Comparison of ENCODE assay signal across 34 cellular contexts in the genomic region with DNA sequence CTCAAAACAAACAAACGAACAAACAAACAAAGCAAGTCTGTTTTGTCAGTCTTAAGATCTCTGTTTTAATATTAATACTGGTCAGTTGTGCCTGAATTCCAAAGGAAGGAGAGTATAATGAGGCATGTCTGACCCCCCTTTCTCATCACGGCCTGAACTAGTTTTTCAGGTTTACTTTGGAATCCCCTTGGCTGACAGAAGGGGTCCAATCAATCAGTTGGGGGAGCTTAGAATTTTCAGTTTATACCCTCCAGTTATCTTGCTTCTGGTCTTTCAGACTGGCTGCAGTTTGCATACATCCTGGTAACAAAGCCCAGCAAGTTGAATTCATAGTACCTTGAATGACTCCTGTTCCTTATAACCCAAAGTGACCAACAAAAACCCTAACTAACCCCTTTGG. TPM values are rescaled to one million over a fixed set of nuclear protein-coding genes. Genes with fewer than 3 reads are reported as not detected.
"Had no signal": no experiment of that assay in that cellular context is flagged by ENCODE, and none has a peak within 500 bp of the region (broad histone marks: within the 10 kb centered on the region; RNA-seq: fewer than 3 reads in every experiment).

No MANE protein-coding gene starts in this region.

- H3K9me3 Mint-ChIP-seq: activated B cell treated with CpG ODN at 0.5 μM for 24 hours; activated CD4-positive, alpha-beta memory T cell treated with anti-CD3 and anti-CD28 coated beads, Interleukin-2, amount 10 ng/mL, durations not matched to agents 7 days and 5 days; activated naive CD4-positive, alpha-beta T cell treated with anti-CD3 and anti-CD28 coated beads for 36 hours; activated naive CD4-positive, alpha-beta T cell treated with anti-CD3 and anti-CD28 coated beads, Interleukin-2, amount 50 U/mL, for 72 hours; activated T-cell treated with anti-CD3 and anti-CD28 coated beads, Interleukin-2, amount 50 U/mL, for 72 hours; activated T-helper 17 cell treated with anti-CD3 and anti-CD28 coated beads, Interleukin-2, amount 50 U/mL, for 72 hours had no signal

- H3K4me3 ChIP-seq: adrenal gland, body of pancreas, K562 had no signal

- H3K27ac ChIP-seq: adrenal gland, RWPE1, VCaP had no signal

- H3K27me3 ChIP-seq: adrenal gland, body of pancreas had no signal

- ATAC-seq: activated CD8-positive, alpha-beta memory T cell treated with anti-CD3 and anti-CD28 coated beads, Interleukin-2, amount 10 ng/mL, durations not matched to agents 7 days and 5 days; activated naive CD4-positive, alpha-beta T cell treated with anti-CD3 and anti-CD28 coated beads, Interleukin-2, amount 50 U/mL, for 72 hours; activated T-cell treated with anti-CD3 and anti-CD28 coated beads, Interleukin-2, amount 50 U/mL, for 72 hours; activated T-helper 17 cell treated with anti-CD3 and anti-CD28 coated beads, Interleukin-2, amount 50 U/mL, for 72 hours; body of pancreas; K562; PC-3 had no signal

- H3K36me3 ChIP-seq: adrenal gland had no signal

- H3K36me3 Mint-ChIP-seq: activated CD8-positive, alpha-beta memory T cell treated with anti-CD3 and anti-CD28 coated beads, Interleukin-2, amount 10 ng/mL, durations not matched to agents 7 days and 5 days; activated naive CD4-positive, alpha-beta T cell treated with anti-CD3 and anti-CD28 coated beads, Interleukin-2, amount 50 U/mL, for 72 hours had no signal

- H3K27me3 Mint-ChIP-seq: activated B cell treated with CpG ODN at 0.5 μM for 24 hours; activated CD4-positive, alpha-beta memory T cell treated with anti-CD3 and anti-CD28 coated beads, Interleukin-2, amount 10 ng/mL, durations not matched to agents 7 days and 5 days; activated CD8-positive, alpha-beta memory T cell treated with anti-CD3 and anti-CD28 coated beads, Interleukin-2, amount 10 ng/mL, durations not matched to agents 7 days and 5 days had no signal

- H3K4me3 Mint-ChIP-seq: activated B cell treated with CpG ODN at 0.5 μM for 24 hours; activated CD4-positive, alpha-beta memory T cell treated with anti-CD3 and anti-CD28 coated beads, Interleukin-2, amount 10 ng/mL, durations not matched to agents 7 days and 5 days; activated CD8-positive, alpha-beta memory T cell treated with anti-CD3 and anti-CD28 coated beads, Interleukin-2, amount 10 ng/mL, durations not matched to agents 7 days and 5 days; activated naive CD4-positive, alpha-beta T cell treated with anti-CD3 and anti-CD28 coated beads for 36 hours; activated T-cell treated with anti-CD3 and anti-CD28 coated beads, Interleukin-2, amount 50 U/mL, for 72 hours; activated T-helper 17 cell treated with anti-CD3 and anti-CD28 coated beads, Interleukin-2, amount 50 U/mL, for 72 hours had no signal

- H3K27ac Mint-ChIP-seq: activated CD4-positive, alpha-beta memory T cell treated with anti-CD3 and anti-CD28 coated beads, Interleukin-2, amount 10 ng/mL, durations not matched to agents 7 days and 5 days; activated CD8-positive, alpha-beta memory T cell treated with anti-CD3 and anti-CD28 coated beads, Interleukin-2, amount 10 ng/mL, durations not matched to agents 7 days and 5 days; activated naive CD4-positive, alpha-beta T cell treated with anti-CD3 and anti-CD28 coated beads for 36 hours; activated naive CD4-positive, alpha-beta T cell treated with anti-CD3 and anti-CD28 coated beads, Interleukin-2, amount 50 U/mL, for 72 hours; activated T-cell treated with anti-CD3 and anti-CD28 coated beads, Interleukin-2, amount 50 U/mL, for 72 hours; activated T-helper 17 cell treated with anti-CD3 and anti-CD28 coated beads, Interleukin-2, amount 50 U/mL, for 72 hours had no signal

- H3K9me3 ChIP-seq: adrenal gland, body of pancreas had no signal

- H3K4me1 Mint-ChIP-seq: activated CD8-positive, alpha-beta memory T cell treated with anti-CD3 and anti-CD28 coated beads, Interleukin-2, amount 10 ng/mL, durations not matched to agents 7 days and 5 days had no signal

- DNase-seq: activated B cell treated with CpG ODN at 0.5 μM for 24 hours; activated CD4-positive, alpha-beta memory T cell treated with anti-CD3 and anti-CD28 coated beads, Interleukin-2, amount 10 ng/mL, durations not matched to agents 7 days and 5 days; activated CD4-positive, alpha-beta T cell treated with anti-CD3 and anti-CD28 coated beads for 1 hour; activated CD4-positive, alpha-beta T cell treated with anti-CD3 and anti-CD28 coated beads for 48 hours; activated CD8-positive, alpha-beta memory T cell treated with anti-CD3 and anti-CD28 coated beads for 24 hours; activated CD8-positive, alpha-beta memory T cell treated with anti-CD3 and anti-CD28 coated beads, Interleukin-2, amount 10 ng/mL, durations not matched to agents 7 days and 5 days; activated CD8-positive, alpha-beta memory T cell treated with anti-CD3 and anti-CD28 coated beads, Interleukin-2, amount 50 U/mL, for 48 hours; activated gamma-delta T cell; activated naive CD4-positive, alpha-beta T cell treated with anti-CD3 and anti-CD28 coated beads for 36 hours; activated T-cell treated with anti-CD3 and anti-CD28 coated beads, Interleukin-2, amount 50 U/mL, for 72 hours; adrenal gland; body of pancreas; caudate nucleus; NCI-H1105; NCI-H1436; NCI-H1694; NCI-H1930; NCI-H2081 treated with DMSO at 0.1 percent for 48 hours; NCI-H226; NCI-H446 treated with DMSO at 0.1 percent for 48 hours; NCI-H524; NCI-H748 treated with DMSO at 0.1 percent for 48 hours; NK-92 treated with Interleukin-12 subunit alpha and Interleukin-12 subunit beta, amount 100 ng/mL, for 24 hours; PC-3; Right ventricle myocardium superior; SW 1271; T-helper 1 cell; T-helper 2 cell; T-helper 9 cell had no signal

RNA-seq across cellular contexts. Expression of a gene that starts 41.1 kb away (rescaled TPM):
- total RNA-seq: activated T-cell treated with anti-CD3 and anti-CD28 coated beads, Interleukin-2, amount 50 U/mL, for 72 hours had no signal
- polyA plus RNA-seq: K562 had no signal
